Comparison of ENCODE assay signal across 8 cellular contexts in genomic region chr12:8950702-8951478, GRCh38. TPM values are rescaled to one million over a fixed set of nuclear protein-coding genes. Genes with fewer than 3 reads are reported as not detected.
DNase-seq lines count a peak whose midpoint lies in the region; ATAC-seq, FAIRE-seq and TF ChIP-seq lines count a peak whose summit lies in the region.

No MANE protein-coding gene starts in this region.

- H3K4me3 ChIP-seq in esophagus (ENCODE audit: low read depth in 1 of 2, low read length in 2 of 2) = peak overlapping the region; percentile 76 to 80
- peak overlapping the region; percentile 80 for H3K4me3 ChIP-seq in psoas muscle

- WGBS in esophagus, 2 donors = 16 to 17% methylated on average over 9 of the region's 9 CpGs
- 14 to 25% (median 24%) methylated on average over 9 of the region's 9 CpGs for WGBS in psoas muscle, 3 donors

- no peak for TF ChIP-seq CTCF in psoas muscle (IDR thresholded peaks at IDR 0.05)

- H3K27ac ChIP-seq in esophagus (ENCODE audit: low read depth in 2 of 2, low read length in 1 of 2) (peak overlapping the region in 1 of 2 donors; percentile 99), psoas muscle (peak overlapping the region; percentile 99)

- DNase-seq in GM12892 (ENCODE audit: insufficient read length) (no peak), RKO (ENCODE audit: low spot score) (peak; percentile 43), psoas muscle (no peak), GM19239 (ENCODE audit: insufficient read length, low spot score) (no peak), kidney tubule cell (ENCODE audit: low spot score) (no peak), G401 (ENCODE audit: low spot score) (no peak)

- H3K36me3 ChIP-seq in esophagus (ENCODE audit: control insufficient read depth in 2 of 2, insufficient read depth in 2 of 2, low read length in 1 of 2) (no peaks in the 10 kb centered on the region), psoas muscle (ENCODE audit: insufficient read depth in 1 of 2, low read depth in 1 of 2) (peaks cover 0 to 28% of the 10 kb centered on the region in 2 donors)

- no peak for TF ChIP-seq POLR2A in GM12892 (IDR thresholded peaks at IDR 0.05; ENCODE audit: low read depth, low read length)

- intact Hi-C loops in psoas muscle (cut with DNase I) = loop anchor here (2.0 to 5.0 kb wide), 2 partner anchors 86 to 88 kb away; no protein-coding TSS in a partner anchor

- no peaks in the 10 kb centered on the region for H3K9me3 ChIP-seq in esophagus (ENCODE audit: control insufficient read depth in 2 of 2, insufficient read depth in 1 of 2, low read depth in 1 of 2, low read length in 1 of 2)
- no peaks in the 10 kb centered on the region for H3K9me3 ChIP-seq in psoas muscle

- peak; percentile 14 for FAIRE-seq in GM12892 (lab: Jason Lieb, UNC)
- FAIRE-seq in GM19239 (lab: Jason Lieb, UNC) = no peak

- H3K4me1 ChIP-seq in esophagus (ENCODE audit: control insufficient read depth in 2 of 2, insufficient read depth in 2 of 2, low read length in 1 of 2) (no peaks in the 10 kb centered on the region), psoas muscle (peaks cover 24% of the 10 kb centered on the region)

- no peaks in the 10 kb centered on the region for H3K27me3 ChIP-seq in esophagus (ENCODE audit: control insufficient read depth in 1 of 2, insufficient read depth in 2 of 2, low read length in 2 of 2)
- no peaks in the 10 kb centered on the region for H3K27me3 ChIP-seq in psoas muscle (ENCODE audit: insufficient read depth in 3 of 3, low read length in 2 of 3)

- ATAC-seq in psoas muscle (no peak), HG03439 (IDR thresholded peaks at IDR 0.05; ENCODE audit: unreplicated experiment) (no peak)

- in situ Hi-C loops in G401 (cut with HindIII; ENCODE audit: low sequenced_read_pairs) = no loop called here

RNA-seq across cellular contexts. Expression of gene M6PR, which starts 1.4 kb away (rescaled TPM):
- polyA plus RNA-seq in GM12892 (2012; ENCODE audit: missing spikeins) = 123 TPM
- polyA plus RNA-seq in esophagus (10 to 100 TPM; 28.5 to 45.9 TPM), psoas muscle (100 to 1,000 TPM in 1 of 3 donors, 10 to 100 TPM in 2; 45.0 to 102 (median 93.5) TPM)
- total RNA-seq in psoas muscle = 10 to 100 TPM; 45.8 to 85.0 (median 62.6) TPM
- 292 and 302 TPM in 2 replicates for total RNA-seq in G401 (2014; rRNA removed; shearing (Covaris generic))

RNA-seq across cellular contexts. Expression of gene PHC1, which starts 36.6 kb away (rescaled TPM):
- 11.7 TPM for polyA plus RNA-seq in GM12892 (2012; ENCODE audit: missing spikeins)
- 10 to 100 TPM; 12.0 to 24.4 TPM for polyA plus RNA-seq in esophagus
- 10 to 100 TPM; 11.9 to 27.1 (median 21.3) TPM for total RNA-seq in psoas muscle
- polyA plus RNA-seq in psoas muscle = 10 to 100 TPM; 11.3 to 20.8 (median 14.3) TPM
- 20.7 and 38.5 TPM in 2 replicates for total RNA-seq in G401 (2014; rRNA removed; shearing (Covaris generic))

RNA-seq across cellular contexts. Expression of gene KLRG1, which starts 38.5 kb away (rescaled TPM):
- 2.1 TPM for polyA plus RNA-seq in GM12892 (2012; ENCODE audit: missing spikeins)
- polyA plus RNA-seq in esophagus = under 1 TPM; 0.47 to 0.52 TPM
- 1 to 10 TPM; 1.0 to 2.9 (median 1.6) TPM for total RNA-seq in psoas muscle
- polyA plus RNA-seq in psoas muscle = 10 to 100 TPM in 1 of 3 donors, 1 to 10 TPM in 2; 2.2 to 11.9 (median 4.9) TPM
- total RNA-seq in G401 (2014; rRNA removed; shearing (Covaris generic)) = 4.5 and 8.2 TPM in 2 replicates
